ENCODE assay signal across 8 cellular contexts in the genomic region with DNA sequence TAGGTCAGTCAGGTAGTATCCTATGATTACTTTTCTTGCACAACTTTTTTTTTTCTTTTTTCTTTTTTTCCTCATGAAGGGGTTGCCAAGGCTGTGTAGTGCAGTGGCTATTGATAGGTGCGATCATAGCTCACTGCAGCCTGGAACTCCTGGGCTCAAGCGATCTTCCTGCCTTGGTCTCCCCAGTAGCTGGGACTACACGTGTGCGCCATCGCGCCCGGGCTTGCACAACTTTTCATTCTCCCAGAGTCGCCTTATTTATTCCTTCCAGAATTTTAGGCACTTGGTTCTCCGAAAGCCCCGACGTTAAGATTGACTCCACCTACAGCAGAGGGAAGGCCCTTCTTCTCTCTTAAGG. TPM values are rescaled to one million over a fixed set of nuclear protein-coding genes. Genes with fewer than 3 reads are reported as not detected.
DNase-seq lines count a peak whose midpoint lies in the region; ATAC-seq, FAIRE-seq and TF ChIP-seq lines count a peak whose summit lies in the region.

No MANE protein-coding gene starts in this region.

- H3K9me2 ChIP-seq in SK-N-SH = no peaks in the 10 kb centered on the region

- in situ Hi-C loops in astrocyte of the cerebellum (cut with HindIII; ENCODE audit: low sequenced_read_pairs) = no loop called here
- in situ Hi-C loops in KBM-7 (cut with MboI; ENCODE audit: low pct_unique_long_range_greater_than_20kb, low sequenced_read_pairs) = no loop called here

- POLR2A ChIA-PET in SK-N-SH (lab: Yijun Ruan, JAX) = no interaction called here

- FAIRE-seq in GM12891 (lab: Jason Lieb, UNC) = no peak

- peak overlapping the region; percentile 71 for H3K4me3 ChIP-seq in SK-N-SH (ENCODE audit: low read depth in 2 of 2, low read length in 1 of 2)
- peak overlapping the region; percentile 65 for H3K4me3 ChIP-seq in astrocyte of the cerebellum (ENCODE audit: low read depth, low read length)
- H3K4me3 ChIP-seq in left lung = peak overlapping the region; percentile 75 to 83
- H3K4me3 ChIP-seq in thoracic aorta = peak overlapping the region; percentile 90

- peaks cover 15% of the 10 kb centered on the region for H3K79me2 ChIP-seq in SK-N-SH (ENCODE audit: insufficient read depth)

- no peaks in the 10 kb centered on the region for H3F3A ChIP-seq in SK-N-SH (replicated peaks; ENCODE audit: insufficient read depth)

- H3K4me2 ChIP-seq in SK-N-SH = peak overlapping the region; percentile 69

- no peak for ATAC-seq in SK-N-SH treated with all-trans-retinoic acid at 6 μM for 48 hours
- ATAC-seq in left lung = no peak
- ATAC-seq in thoracic aorta (ENCODE audit: insufficient number of reproducible peaks, low FRiP score, low read depth) = peak; percentile 3
- ATAC-seq in HG03469 (IDR thresholded peaks at IDR 0.05; ENCODE audit: unreplicated experiment) = no peak

- no peak for TF ChIP-seq CTCF in SK-N-SH (IDR thresholded peaks at IDR 0.05)
- TF ChIP-seq CTCF in astrocyte of the cerebellum (IDR thresholded peaks at IDR 0.05; ENCODE audit: low read depth, low read length, missing control alignments) = no peak
- no peak for TF ChIP-seq CTCF in left lung (IDR thresholded peaks at IDR 0.05)
- TF ChIP-seq CTCF in thoracic aorta (IDR thresholded peaks at IDR 0.05) = no peak

- DNase-seq in SK-N-SH = no peak
- no peak for DNase-seq in astrocyte of the cerebellum (ENCODE audit: low read depth)
- peak in 1 of 2 donors; percentile 58 for DNase-seq in left lung
- DNase-seq in thoracic aorta (ENCODE audit: low spot score) = no peak
- no peak for DNase-seq in KBM-7
- DNase-seq in GM12891 (ENCODE audit: insufficient read length, low spot score) = no peak

- H3K27ac ChIP-seq in SK-N-SH (ENCODE audit: low read depth in 2 of 2, low read length in 1 of 2) = peak overlapping the region; percentile 50 to 97; a peak in 3 of 4 replicates
- H3K27ac ChIP-seq in left lung = peak overlapping the region; percentile 88 to 95
- peak overlapping the region; percentile 75 to 87 for H3K27ac ChIP-seq in thoracic aorta

- H3K27me3 ChIP-seq in SK-N-SH (ENCODE audit: insufficient read depth) (no peaks in the 10 kb centered on the region), left lung (no peaks in the 10 kb centered on the region), thoracic aorta (replicated peaks; ENCODE audit: insufficient read depth) (no peaks in the 10 kb centered on the region)

- CTCF ChIA-PET in SK-N-SH (lab: Yijun Ruan, JAX) = interaction anchor here (1.3 kb wide), 1 partner anchor 8 kb away, joined by 3 read pairs; no protein-coding TSS in a partner anchor

- H3K9me3 ChIP-seq in SK-N-SH (peaks cover 24% of the 10 kb centered on the region; the same call in 1 of the 2 replicates), left lung (peaks cover 0 to 64% of the 10 kb centered on the region in 2 donors), thoracic aorta (peaks cover 15% of the 10 kb centered on the region)

- H3K4me1 ChIP-seq in SK-N-SH (ENCODE audit: control insufficient read depth in 1 of 2, insufficient read depth in 2 of 2, low read depth in 1 of 2, low read length in 1 of 2) = peaks cover 0 to 4% of the 10 kb centered on the region in 2 experiments; a peak in 1 of 4 replicates
- peaks cover 0 to 8% of the 10 kb centered on the region in 2 donors for H3K4me1 ChIP-seq in left lung
- H3K4me1 ChIP-seq in thoracic aorta (ENCODE audit: control insufficient read depth in 1 of 2, low read depth in 2 of 2) = peaks cover 3 to 12% of the 10 kb centered on the region in 2 donors

- TF ChIP-seq RAD21 in SK-N-SH (IDR thresholded peaks at IDR 0.05; ENCODE audit: low read length) = no peak

- H2AFZ ChIP-seq in SK-N-SH (ENCODE audit: low read depth) = peak overlapping the region; percentile 86

- peaks cover 10 to 21% of the 10 kb centered on the region in 2 experiments for H3K36me3 ChIP-seq in SK-N-SH (replicated peaks in 1 of 2; ENCODE audit: control insufficient read depth in 1 of 2, insufficient read depth in 2 of 2, low read length in 1 of 2)
- H3K36me3 ChIP-seq in left lung = peaks cover 0 to 21% of the 10 kb centered on the region in 2 donors
- peaks cover 10% of the 10 kb centered on the region for H3K36me3 ChIP-seq in thoracic aorta

- TF ChIP-seq EP300 in SK-N-SH (IDR thresholded peaks at IDR 0.05; ENCODE audit: borderline replicate concordance in 1 of 2, low read depth in 1 of 2, low read length in 1 of 2) = no peak

- peak overlapping the region; percentile 66; the same call in 1 of the 2 replicates for H3K9ac ChIP-seq in SK-N-SH

- TF ChIP-seq POLR2A in GM12891 (IDR thresholded peaks at IDR 0.05; ENCODE audit: low read depth, low read length) = no peak

- 15% methylated on average over 11 of the region's 11 CpGs for WGBS in SK-N-SH (ENCODE audit: low lambda C conversion rate)

- no peaks in the 10 kb centered on the region for H4K20me1 ChIP-seq in SK-N-SH (ENCODE audit: insufficient read depth)

- intact Hi-C loops in left lung (cut with DNase I) = no loop called here

TF ChIP-seq in SK-N-SH, 30 proteins besides CTCF, POLR2A, EP300 and RAD21:
- TF ChIP-seq TAF1 (IDR thresholded peaks at IDR 0.05; ENCODE audit: borderline replicate concordance, low read depth, low read length) = 0 out of 2 replicates have a peak, but pooled peaks have one; percentile 32
- no peak for TF ChIP-seq FOSL2 (IDR thresholded peaks at IDR 0.05; ENCODE audit: borderline replicate concordance, low read depth)

TF ChIP-seq in SK-N-SH treated with all-trans-retinoic acid at 6 μM for 48 hours, 23 proteins besides CTCF, POLR2A, EP300 and RAD21:
- TF ChIP-seq ISL1 (CRISPR knock-in tag; IDR thresholded peaks at IDR 0.05) (no peak), OSR1 (CRISPR knock-in tag; IDR thresholded peaks at IDR 0.05) (no peak), CSDC2 (CRISPR knock-in tag; IDR thresholded peaks at IDR 0.05) (no peak)

TF ChIP-seq in GM12891, 5 proteins besides CTCF, POLR2A, EP300 and RAD21:
- no peak for TF ChIP-seq PAX5 (IDR thresholded peaks at IDR 0.05; ENCODE audit: insufficient read depth, low read length, severe bottlenecking)
- no peak for TF ChIP-seq SPI1 (IDR thresholded peaks at IDR 0.05; ENCODE audit: low read depth, low read length)
- no peak for TF ChIP-seq TAF1 (IDR thresholded peaks at IDR 0.05; ENCODE audit: low read depth, low read length)
- TF ChIP-seq POLR2AphosphoS5 (IDR thresholded peaks at IDR 0.05; ENCODE audit: low read depth, low read length) = no peak
- TF ChIP-seq POU2F2 (IDR thresholded peaks at IDR 0.05; ENCODE audit: low read depth, low read length) = no peak

RNA-seq across cellular contexts. Expression of gene ZNF613, which starts 0.9 kb away (rescaled TPM):
- 2.2 and 3.1 TPM in 2 replicates for polyA plus RNA-seq in SK-N-SH (2012; rRNA removed)
- 2.5 and 3.2 TPM in 2 replicates for polyA plus RNA-seq in SK-N-SH (2012; cell fraction: cytosol; rRNA removed)
- polyA plus RNA-seq in SK-N-SH (2012; cell fraction: nucleus; rRNA removed) = 2.7 and 4.4 TPM in 2 replicates
- total RNA-seq in left lung = 1 to 10 TPM; 7.0 to 7.7 TPM
- 1 to 10 TPM; 2.0 to 2.2 TPM for total RNA-seq in thoracic aorta
- 2.3 TPM for polyA plus RNA-seq in GM12891 (2012; ENCODE audit: low read depth, missing spikeins)

RNA-seq across cellular contexts. Expression of gene ZNF649, which starts 21.6 kb away (rescaled TPM):
- 1.5 and 2.7 TPM in 2 replicates for polyA plus RNA-seq in SK-N-SH (2012; rRNA removed)
- 2.0 and 2.4 TPM in 2 replicates for polyA plus RNA-seq in SK-N-SH (2012; cell fraction: cytosol; rRNA removed)
- polyA plus RNA-seq in SK-N-SH (2012; cell fraction: nucleus; rRNA removed) = 1.6 and 3.3 TPM in 2 replicates
- total RNA-seq in left lung (10 to 100 TPM in 1 of 2 donors, 1 to 10 TPM in 1; 8.7 to 11.9 TPM), thoracic aorta (10 to 100 TPM in 1 of 2 donors, 1 to 10 TPM in 1; 6.6 to 20.2 TPM)
- 3.2 TPM for polyA plus RNA-seq in GM12891 (2012; ENCODE audit: low read depth, missing spikeins)

RNA-seq across cellular contexts. Expression of gene ZNF577, which starts 38.7 kb away (rescaled TPM):
- polyA plus RNA-seq in SK-N-SH (2012; rRNA removed) = 6.8 and 9.6 TPM in 2 replicates
- 3.1 and 4.2 TPM in 2 replicates for polyA plus RNA-seq in SK-N-SH (2012; cell fraction: cytosol; rRNA removed)
- polyA plus RNA-seq in SK-N-SH (2012; cell fraction: nucleus; rRNA removed) = 18.7 and 36.3 TPM in 2 replicates
- total RNA-seq in left lung (10 to 100 TPM in 1 of 2 donors, 1 to 10 TPM in 1; 8.5 to 11.8 TPM), thoracic aorta (10 to 100 TPM; 14.5 to 30.4 TPM)
- 2.0 TPM for polyA plus RNA-seq in GM12891 (2012; ENCODE audit: low read depth, missing spikeins)
